ENCODE assay signal across 13 cellular contexts in the genomic region with DNA sequence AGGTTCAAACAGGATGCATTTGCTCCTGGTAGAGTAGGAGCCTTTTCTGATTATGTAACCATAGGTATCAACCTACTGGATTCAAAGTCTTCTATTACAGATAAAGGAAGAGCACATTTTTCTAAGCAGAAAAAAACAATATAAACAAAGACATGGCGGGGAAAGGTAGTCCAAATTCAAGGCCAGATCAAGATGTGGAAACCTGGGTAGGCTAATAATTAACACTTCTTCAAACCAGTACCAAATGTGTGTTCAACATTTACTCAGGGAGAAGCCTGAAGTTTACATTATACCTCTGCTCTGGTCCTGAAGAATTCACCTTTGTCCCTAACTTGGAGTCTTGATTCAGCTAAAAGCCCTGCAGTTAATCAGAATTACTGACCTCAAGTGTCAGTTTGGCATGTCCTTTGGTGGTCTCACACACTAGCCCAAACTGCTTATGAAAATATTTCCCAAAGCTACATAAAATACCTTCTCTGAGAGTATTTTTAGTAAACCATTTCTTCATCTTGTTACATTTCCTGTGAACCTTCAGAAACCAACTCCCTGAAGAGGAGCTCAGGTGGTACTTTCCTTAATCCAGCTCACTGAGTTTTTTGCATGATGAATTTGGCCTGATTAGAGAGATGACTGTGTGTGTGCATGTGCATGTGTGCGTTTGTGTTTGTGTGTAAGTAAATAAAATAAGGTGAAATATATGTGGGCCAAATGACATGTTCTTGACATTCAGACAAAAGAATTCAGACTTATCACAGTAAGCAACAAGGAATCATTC.
DNase-seq lines count a peak whose midpoint lies in the region; ATAC-seq and TF ChIP-seq lines count a peak whose summit lies in the region.
"Had no signal": no experiment of that assay in that cellular context is flagged by ENCODE, and none has a peak within 500 bp of the region (broad histone marks: within the 10 kb centered on the region; RNA-seq: fewer than 3 reads in every experiment).

No MANE protein-coding gene starts in this region.

- no peaks in the 10 kb centered on the region for H4K20me1 ChIP-seq in Karpas-422 (ENCODE audit: insufficient read depth, low read depth, low read length)

- H3K27ac Mint-ChIP-seq in activated naive CD8-positive, alpha-beta T cell: peak overlapping the region; percentile 36
- no peak overlapping the region for H3K27ac Mint-ChIP-seq in activated naive CD8-positive, alpha-beta T cell treated with anti-CD3 and anti-CD28 coated beads, Interleukin-2, amount 50 U/mL, for 24 hours
- H3K27ac Mint-ChIP-seq: activated naive CD4-positive, alpha-beta T cell treated with anti-CD3 and anti-CD28 coated beads, Interleukin-2, amount 50 U/mL, for 72 hours; HFFc6 had no signal

- peak overlapping the region; percentile 61 for H3K4me2 ChIP-seq in Karpas-422 (ENCODE audit: low read depth, low read length, poor library complexity, severe bottlenecking)

- no peak overlapping the region; the same call in 1 of the 2 replicates for H2AFZ ChIP-seq in Karpas-422 (ENCODE audit: low read length)

- DNase-seq in activated naive CD8-positive, alpha-beta T cell treated with anti-CD3 and anti-CD28 coated beads, Interleukin-2, amount 50 U/mL, for 24 hours: no peak
- peak; percentile 63 for DNase-seq in Karpas-422
- DNase-seq in left lobe of liver (ENCODE audit: low spot score): no peak
- no peak for DNase-seq in upper lobe of right lung
- no peak for DNase-seq in DMS 273 treated with DMSO at 0.1 percent for 48 hours (lab: John Stamatoyannopoulos, UW)
- DNase-seq in dorsolateral prefrontal cortex: no peak
- DNase-seq: HFFc6, NCI-H774, T-helper 2 cell, trophoblast cell had no signal

- H3K9me3 ChIP-seq in Karpas-422 (ENCODE audit: low read length): no peaks in the 10 kb centered on the region
- no peaks in the 10 kb centered on the region for H3K9me3 ChIP-seq in upper lobe of right lung

- H3K4me3 ChIP-seq in Karpas-422 (ENCODE audit: low read length) (peak overlapping the region; percentile 18; the same call in 1 of the 2 replicates), upper lobe of right lung (no peak overlapping the region), dorsolateral prefrontal cortex (no peak overlapping the region)

- intact Hi-C loops in upper lobe of right lung (cut with DNase I): no loop called here
- intact Hi-C loops in dorsolateral prefrontal cortex (cut with DNase I): no loop called here

- no peak overlapping the region for H3K4me3 Mint-ChIP-seq in activated naive CD8-positive, alpha-beta T cell
- H3K4me3 Mint-ChIP-seq in activated naive CD8-positive, alpha-beta T cell treated with anti-CD3 and anti-CD28 coated beads, Interleukin-2, amount 50 U/mL, for 24 hours: no peak overlapping the region
- H3K4me3 Mint-ChIP-seq: HFFc6 had no signal

- H3K79me2 ChIP-seq in Karpas-422 (ENCODE audit: low read length): peaks cover 84% of the 10 kb centered on the region

- TF ChIP-seq CTCF in upper lobe of right lung (IDR thresholded peaks at IDR 0.05): no peak
- TF ChIP-seq CTCF in dorsolateral prefrontal cortex (IDR thresholded peaks at IDR 0.05 in 54 of 56, conservative IDR thresholded peaks at IDR 0.05 in 2 of 56; ENCODE audit: low read depth in 1 of 56, partially characterized antibody in 56 of 56): no peak

- H3K4me1 ChIP-seq in Karpas-422 (ENCODE audit: low read length): peaks cover 33% of the 10 kb centered on the region
- H3K4me1 ChIP-seq in upper lobe of right lung: no peaks in the 10 kb centered on the region

- peaks cover 4% of the 10 kb centered on the region for H3K9me3 Mint-ChIP-seq in activated naive CD8-positive, alpha-beta T cell (ENCODE audit: low read depth)
- H3K9me3 Mint-ChIP-seq in activated naive CD8-positive, alpha-beta T cell treated with anti-CD3 and anti-CD28 coated beads, Interleukin-2, amount 50 U/mL, for 24 hours: peaks cover 5% of the 10 kb centered on the region

- no peaks in the 10 kb centered on the region for H3K27me3 ChIP-seq in Karpas-422 (ENCODE audit: low read length)
- H3K27me3 ChIP-seq in upper lobe of right lung: no peaks in the 10 kb centered on the region
- H3K27me3 ChIP-seq in dorsolateral prefrontal cortex: no peaks in the 10 kb centered on the region

- H3K27ac ChIP-seq in Karpas-422 (ENCODE audit: low read length) (peak overlapping the region; percentile 78), upper lobe of right lung (no peak overlapping the region), dorsolateral prefrontal cortex (no peak overlapping the region)

- H3K36me3 ChIP-seq in Karpas-422 (ENCODE audit: insufficient read depth, low read length): no peaks in the 10 kb centered on the region
- no peaks in the 10 kb centered on the region for H3K36me3 ChIP-seq in upper lobe of right lung

- no peaks in the 10 kb centered on the region for H3K9me2 ChIP-seq in Karpas-422 (replicated peaks; ENCODE audit: insufficient read depth, low read length)

- H3K9ac ChIP-seq in Karpas-422 (ENCODE audit: low read length): peak overlapping the region; percentile 22; the same call in 1 of the 2 replicates

- peaks cover 23% of the 10 kb centered on the region for H3K4me1 Mint-ChIP-seq in activated naive CD8-positive, alpha-beta T cell (ENCODE audit: low read depth)
- peaks cover 12% of the 10 kb centered on the region for H3K4me1 Mint-ChIP-seq in activated naive CD8-positive, alpha-beta T cell treated with anti-CD3 and anti-CD28 coated beads, Interleukin-2, amount 50 U/mL, for 24 hours

- no peaks in the 10 kb centered on the region for H3K27me3 Mint-ChIP-seq in activated naive CD8-positive, alpha-beta T cell
- H3K27me3 Mint-ChIP-seq in activated naive CD8-positive, alpha-beta T cell treated with anti-CD3 and anti-CD28 coated beads, Interleukin-2, amount 50 U/mL, for 24 hours: no peaks in the 10 kb centered on the region

- peaks cover 17% of the 10 kb centered on the region for H3K36me3 Mint-ChIP-seq in activated naive CD8-positive, alpha-beta T cell
- peaks cover 8% of the 10 kb centered on the region for H3K36me3 Mint-ChIP-seq in activated naive CD8-positive, alpha-beta T cell treated with anti-CD3 and anti-CD28 coated beads, Interleukin-2, amount 50 U/mL, for 24 hours (ENCODE audit: low read depth)

- ATAC-seq in activated naive CD8-positive, alpha-beta T cell treated with anti-CD3 and anti-CD28 coated beads, Interleukin-2, amount 50 U/mL, for 24 hours: no peak
- ATAC-seq in left lobe of liver: peak; percentile 95
- peak; percentile 35 for ATAC-seq in upper lobe of right lung
- no peak for ATAC-seq in HG03342 (IDR thresholded peaks at IDR 0.05; ENCODE audit: unreplicated experiment)
- ATAC-seq: activated naive CD4-positive, alpha-beta T cell treated with anti-CD3 and anti-CD28 coated beads, Interleukin-2, amount 50 U/mL, for 72 hours had no signal

Comparison
In these comparisons a context has a peak if more than half of its experiments do, and no peak if none do; other contexts are left out.
1. ATAC-seq: peak in left lobe of liver (single experiment) and upper lobe of right lung (single experiment); none in activated naive CD8-positive, alpha-beta T cell treated with anti-CD3 and anti-CD28 coated beads, Interleukin-2, amount 50 U/mL, for 24 hours (single experiment) and HG03342 (single experiment).